8 cellular contexts compared by ENCODE assay signal in the genomic region with DNA sequence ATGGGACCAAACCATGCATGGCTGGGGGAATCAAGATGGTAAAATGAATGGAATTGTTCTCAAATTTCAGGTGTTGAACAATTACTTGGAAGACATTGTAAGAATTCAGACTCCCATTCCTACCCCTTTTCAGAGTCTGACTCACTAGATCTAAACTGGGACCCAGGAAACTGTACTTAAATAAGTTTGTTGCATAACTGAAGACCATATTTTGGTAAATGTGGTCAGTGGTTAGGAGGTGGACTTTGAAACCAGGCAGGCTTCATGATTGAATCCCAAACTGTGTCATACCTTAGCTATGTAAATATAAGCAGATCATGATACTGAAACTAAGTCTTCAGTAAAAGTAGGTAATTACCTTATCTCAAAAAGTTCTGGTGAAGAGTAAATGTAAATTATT. TPM values are rescaled to one million over a fixed set of nuclear protein-coding genes. Genes with fewer than 3 reads are reported as not detected.
DNase-seq lines count a peak whose midpoint lies in the region; ATAC-seq and TF ChIP-seq lines count a peak whose summit lies in the region.
"Had no signal": no experiment of that assay in that cellular context is flagged by ENCODE, and none has a peak within 500 bp of the region (broad histone marks: within the 10 kb centered on the region; RNA-seq: fewer than 3 reads in every experiment).

No MANE protein-coding gene starts in this region.

- no peak overlapping the region for H3K4me3 Mint-ChIP-seq in stimulated activated effector memory CD8-positive, alpha-beta T cell treated with anti-CD3 and anti-CD28 coated beads, Interleukin-12 subunit alpha, Interleukin-12 subunit beta, amount 100 ng/mL, for 72 hours
- H3K4me3 Mint-ChIP-seq in activated T-cell treated with anti-CD3 and anti-CD28 coated beads, Interleukin-2, amount 50 U/mL, for 24 hours = no peak overlapping the region

- H2AFZ ChIP-seq in KMS-11 (ENCODE audit: low read depth) = no peak overlapping the region

- no peaks in the 10 kb centered on the region for H3K27me3 ChIP-seq in KMS-11 (ENCODE audit: insufficient read depth, low read depth)
- no peaks in the 10 kb centered on the region; the same call in 1 of the 2 replicates for H3K27me3 ChIP-seq in BE2C

- no peaks in the 10 kb centered on the region for H3K9me3 ChIP-seq in BE2C
- H3K9me3 ChIP-seq: mucosa of descending colon had no signal

- no peak overlapping the region for H3K4me3 ChIP-seq in KMS-11 (IDR thresholded peaks at IDR 0.05; ENCODE audit: insufficient read depth, low read depth, low read length)
- no peak overlapping the region for H3K4me3 ChIP-seq in BE2C (ENCODE audit: low read depth, low read length)
- H3K4me3 ChIP-seq: mucosa of descending colon had no signal

- H3K27ac Mint-ChIP-seq in stimulated activated effector memory CD8-positive, alpha-beta T cell treated with anti-CD3 and anti-CD28 coated beads, Interleukin-12 subunit alpha, Interleukin-12 subunit beta, amount 100 ng/mL, for 72 hours = no peak overlapping the region
- H3K27ac Mint-ChIP-seq in activated T-cell treated with anti-CD3 and anti-CD28 coated beads, Interleukin-2, amount 50 U/mL, for 24 hours = no peak overlapping the region

- H3K79me2 ChIP-seq in KMS-11 (ENCODE audit: insufficient read depth, low read depth) = no peaks in the 10 kb centered on the region

- H3K36me3 ChIP-seq in KMS-11 (ENCODE audit: insufficient read depth) = no peaks in the 10 kb centered on the region
- no peaks in the 10 kb centered on the region for H3K36me3 ChIP-seq in BE2C

- DNase-seq in non-pigmented ciliary epithelial cell (ENCODE audit: low read depth) (peak; percentile 82), BE2C (no peak)
- no peak for DNase-seq in stimulated activated effector memory CD8-positive, alpha-beta T cell treated with anti-CD3 and anti-CD28 coated beads, Interleukin-12 subunit alpha, Interleukin-12 subunit beta, amount 100 ng/mL, for 72 hours (ENCODE audit: low spot score in 2 of 2)
- DNase-seq in activated T-cell treated with anti-CD3 and anti-CD28 coated beads, Interleukin-2, amount 50 U/mL, for 24 hours = no peak
- DNase-seq: mucosa of descending colon had no signal

- H3K9ac ChIP-seq in KMS-11 = no peak overlapping the region

- H3K4me1 ChIP-seq in KMS-11 (ENCODE audit: low read depth, poor library complexity, severe bottlenecking) = peaks cover 25% of the 10 kb centered on the region
- H3K4me1 ChIP-seq in BE2C = no peaks in the 10 kb centered on the region

- H3K9me3 Mint-ChIP-seq in stimulated activated effector memory CD8-positive, alpha-beta T cell treated with anti-CD3 and anti-CD28 coated beads, Interleukin-12 subunit alpha, Interleukin-12 subunit beta, amount 100 ng/mL, for 72 hours = peaks cover 8% of the 10 kb centered on the region
- H3K9me3 Mint-ChIP-seq in activated T-cell treated with anti-CD3 and anti-CD28 coated beads, Interleukin-2, amount 50 U/mL, for 24 hours = peaks cover 6% of the 10 kb centered on the region

- peak; percentile 96 for ATAC-seq in GM19324 (IDR thresholded peaks at IDR 0.05; ENCODE audit: low FRiP score, unreplicated experiment)
- peak; percentile 98 for ATAC-seq in HG02840 (IDR thresholded peaks at IDR 0.05; ENCODE audit: low FRiP score, unreplicated experiment)
- ATAC-seq in stimulated activated effector memory CD8-positive, alpha-beta T cell treated with anti-CD3 and anti-CD28 coated beads, Interleukin-12 subunit alpha, Interleukin-12 subunit beta, amount 100 ng/mL, for 72 hours = no peak
- ATAC-seq: mucosa of descending colon had no signal

- no peaks in the 10 kb centered on the region for H3K36me3 Mint-ChIP-seq in stimulated activated effector memory CD8-positive, alpha-beta T cell treated with anti-CD3 and anti-CD28 coated beads, Interleukin-12 subunit alpha, Interleukin-12 subunit beta, amount 100 ng/mL, for 72 hours
- H3K36me3 Mint-ChIP-seq in activated T-cell treated with anti-CD3 and anti-CD28 coated beads, Interleukin-2, amount 50 U/mL, for 24 hours (ENCODE audit: low read depth) = no peaks in the 10 kb centered on the region

- TF ChIP-seq CTCF in KMS-11 (conservative IDR thresholded peaks at IDR 0.05; ENCODE audit: low read depth, low read length) = no peak
- TF ChIP-seq CTCF in BE2C (IDR thresholded peaks at IDR 0.05; ENCODE audit: low read depth, low read length) = no peak

- H3K4me1 Mint-ChIP-seq in stimulated activated effector memory CD8-positive, alpha-beta T cell treated with anti-CD3 and anti-CD28 coated beads, Interleukin-12 subunit alpha, Interleukin-12 subunit beta, amount 100 ng/mL, for 72 hours = no peaks in the 10 kb centered on the region
- H3K4me1 Mint-ChIP-seq in activated T-cell treated with anti-CD3 and anti-CD28 coated beads, Interleukin-2, amount 50 U/mL, for 24 hours (ENCODE audit: low read depth) = no peaks in the 10 kb centered on the region

- H3K27me3 Mint-ChIP-seq in activated T-cell treated with anti-CD3 and anti-CD28 coated beads, Interleukin-2, amount 50 U/mL, for 24 hours = no peaks in the 10 kb centered on the region

- H3K4me2 ChIP-seq in KMS-11 = peak overlapping the region; percentile 33

- no peaks in the 10 kb centered on the region for H4K20me1 ChIP-seq in KMS-11 (ENCODE audit: insufficient read depth)

- H3K27ac ChIP-seq in KMS-11 = peak overlapping the region; percentile 14; the same call in 1 of the 2 replicates

RNA-seq across cellular contexts. Expression of a gene that starts 41.7 kb away (rescaled TPM):
- polyA plus RNA-seq in BE2C (2012; ENCODE audit: insufficient read depth, insufficient read length, low read depth) = 13.6 TPM
